In genomic region chr1:16498573-16499359, GRCh38 we compare ENCODE assay signal across 1 cellular context.
A peak's percentile ranks its signal among the peaks of the same experiment; 100 is the strongest.
TF ChIP-seq lines count a peak whose summit lies in the region.

No MANE protein-coding gene starts in this region.

TF ChIP-seq in K562, 482 proteins besides CTCF, POLR2A, EP300 and RAD21 (continued from another document and continues in another):
- TF ChIP-seq USF2 (CRISPR knock-in tag; IDR thresholded peaks at IDR 0.05), result no peak
- 0 out of 2 replicates have a peak, but pooled peaks have one; percentile 3 for TF ChIP-seq SMC3 (conservative IDR thresholded peaks at IDR 0.05; ENCODE audit: insufficient read depth, low read depth, low read length)
- TF ChIP-seq MTA1 (IDR thresholded peaks at IDR 0.05; ENCODE audit: borderline replicate concordance), result no peak
- TF ChIP-seq JUNB (CRISPR knock-in tag; conservative IDR thresholded peaks at IDR 0.05), result no peak
- no peak for TF ChIP-seq HDAC6 (IDR thresholded peaks at IDR 0.05; ENCODE audit: low read depth, low read length)
- TF ChIP-seq, protein P1, sequence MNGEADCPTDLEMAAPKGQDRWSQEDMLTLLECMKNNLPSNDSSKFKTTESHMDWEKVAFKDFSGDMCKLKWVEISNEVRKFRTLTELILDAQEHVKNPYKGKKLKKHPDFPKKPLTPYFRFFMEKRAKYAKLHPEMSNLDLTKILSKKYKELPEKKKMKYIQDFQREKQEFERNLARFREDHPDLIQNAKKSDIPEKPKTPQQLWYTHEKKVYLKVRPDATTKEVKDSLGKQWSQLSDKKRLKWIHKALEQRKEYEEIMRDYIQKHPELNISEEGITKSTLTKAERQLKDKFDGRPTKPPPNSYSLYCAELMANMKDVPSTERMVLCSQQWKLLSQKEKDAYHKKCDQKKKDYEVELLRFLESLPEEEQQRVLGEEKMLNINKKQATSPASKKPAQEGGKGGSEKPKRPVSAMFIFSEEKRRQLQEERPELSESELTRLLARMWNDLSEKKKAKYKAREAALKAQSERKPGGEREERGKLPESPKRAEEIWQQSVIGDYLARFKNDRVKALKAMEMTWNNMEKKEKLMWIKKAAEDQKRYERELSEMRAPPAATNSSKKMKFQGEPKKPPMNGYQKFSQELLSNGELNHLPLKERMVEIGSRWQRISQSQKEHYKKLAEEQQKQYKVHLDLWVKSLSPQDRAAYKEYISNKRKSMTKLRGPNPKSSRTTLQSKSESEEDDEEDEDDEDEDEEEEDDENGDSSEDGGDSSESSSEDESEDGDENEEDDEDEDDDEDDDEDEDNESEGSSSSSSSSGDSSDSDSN (IDR thresholded peaks at IDR 0.05; ENCODE audit: borderline replicate concordance in 1 of 2, low read depth in 2 of 2, low read length in 2 of 2), result peak in 1 of 2 experiments; percentile 86; a peak in 2 of 4 replicates
- no peak for TF ChIP-seq ZNF239 (CRISPR knock-in tag; IDR thresholded peaks at IDR 0.05)
- peak; percentile 86 for TF ChIP-seq GATAD2B (IDR thresholded peaks at IDR 0.05; ENCODE audit: borderline replicate concordance)
- no peak for TF ChIP-seq PYGO2 (tag; IDR thresholded peaks at IDR 0.05)
- TF ChIP-seq, protein P2, sequence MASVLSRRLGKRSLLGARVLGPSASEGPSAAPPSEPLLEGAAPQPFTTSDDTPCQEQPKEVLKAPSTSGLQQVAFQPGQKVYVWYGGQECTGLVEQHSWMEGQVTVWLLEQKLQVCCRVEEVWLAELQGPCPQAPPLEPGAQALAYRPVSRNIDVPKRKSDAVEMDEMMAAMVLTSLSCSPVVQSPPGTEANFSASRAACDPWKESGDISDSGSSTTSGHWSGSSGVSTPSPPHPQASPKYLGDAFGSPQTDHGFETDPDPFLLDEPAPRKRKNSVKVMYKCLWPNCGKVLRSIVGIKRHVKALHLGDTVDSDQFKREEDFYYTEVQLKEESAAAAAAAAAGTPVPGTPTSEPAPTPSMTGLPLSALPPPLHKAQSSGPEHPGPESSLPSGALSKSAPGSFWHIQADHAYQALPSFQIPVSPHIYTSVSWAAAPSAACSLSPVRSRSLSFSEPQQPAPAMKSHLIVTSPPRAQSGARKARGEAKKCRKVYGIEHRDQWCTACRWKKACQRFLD (CRISPR knock-in tag; IDR thresholded peaks at IDR 0.05), result no peak
- TF ChIP-seq, protein P3, sequence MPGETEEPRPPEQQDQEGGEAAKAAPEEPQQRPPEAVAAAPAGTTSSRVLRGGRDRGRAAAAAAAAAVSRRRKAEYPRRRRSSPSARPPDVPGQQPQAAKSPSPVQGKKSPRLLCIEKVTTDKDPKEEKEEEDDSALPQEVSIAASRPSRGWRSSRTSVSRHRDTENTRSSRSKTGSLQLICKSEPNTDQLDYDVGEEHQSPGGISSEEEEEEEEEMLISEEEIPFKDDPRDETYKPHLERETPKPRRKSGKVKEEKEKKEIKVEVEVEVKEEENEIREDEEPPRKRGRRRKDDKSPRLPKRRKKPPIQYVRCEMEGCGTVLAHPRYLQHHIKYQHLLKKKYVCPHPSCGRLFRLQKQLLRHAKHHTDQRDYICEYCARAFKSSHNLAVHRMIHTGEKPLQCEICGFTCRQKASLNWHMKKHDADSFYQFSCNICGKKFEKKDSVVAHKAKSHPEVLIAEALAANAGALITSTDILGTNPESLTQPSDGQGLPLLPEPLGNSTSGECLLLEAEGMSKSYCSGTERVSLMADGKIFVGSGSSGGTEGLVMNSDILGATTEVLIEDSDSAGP (CRISPR knock-in tag; IDR thresholded peaks at IDR 0.05), result 0 out of 2 replicates have a peak, but pooled peaks have one; percentile 16
- TF ChIP-seq RB1 (IDR thresholded peaks at IDR 0.05; ENCODE audit: low read depth), result peak; percentile 63; the same call in 1 of the 2 replicates
- no peak for TF ChIP-seq ZNF717 (CRISPR knock-in tag; IDR thresholded peaks at IDR 0.05)
- TF ChIP-seq FOXP1 (CRISPR knock-in tag; IDR thresholded peaks at IDR 0.05), result 0 out of 2 replicates have a peak, but pooled peaks have one; percentile 33
- TF ChIP-seq ZNF436 (CRISPR knock-in tag; IDR thresholded peaks at IDR 0.05), result no peak
- no peak for TF ChIP-seq ZNF217 (CRISPR knock-in tag; IDR thresholded peaks at IDR 0.05)
- TF ChIP-seq BRD4 (IDR thresholded peaks at IDR 0.05), result no peak
- TF ChIP-seq KDM4B (IDR thresholded peaks at IDR 0.05; ENCODE audit: borderline replicate concordance in 2 of 2, low read depth in 1 of 2), result 0 out of 4 replicates have a peak, but pooled peaks of 1 of the 2 experiments have one; percentile 24
- TF ChIP-seq, protein P4, sequence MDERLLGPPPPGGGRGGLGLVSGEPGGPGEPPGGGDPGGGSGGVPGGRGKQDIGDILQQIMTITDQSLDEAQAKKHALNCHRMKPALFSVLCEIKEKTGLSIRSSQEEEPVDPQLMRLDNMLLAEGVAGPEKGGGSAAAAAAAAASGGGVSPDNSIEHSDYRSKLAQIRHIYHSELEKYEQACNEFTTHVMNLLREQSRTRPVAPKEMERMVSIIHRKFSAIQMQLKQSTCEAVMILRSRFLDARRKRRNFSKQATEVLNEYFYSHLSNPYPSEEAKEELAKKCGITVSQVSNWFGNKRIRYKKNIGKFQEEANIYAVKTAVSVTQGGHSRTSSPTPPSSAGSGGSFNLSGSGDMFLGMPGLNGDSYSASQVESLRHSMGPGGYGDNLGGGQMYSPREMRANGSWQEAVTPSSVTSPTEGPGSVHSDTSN (CRISPR knock-in tag; IDR thresholded peaks at IDR 0.05; ENCODE audit: low read depth), result no peak
- TF ChIP-seq, protein P4 (tag; conservative IDR thresholded peaks at IDR 0.05; ENCODE audit: low read depth), result no peak
- no peak for TF ChIP-seq ZNF253 (CRISPR knock-in tag; conservative IDR thresholded peaks at IDR 0.05)
- TF ChIP-seq TCF15 (CRISPR knock-in tag; IDR thresholded peaks at IDR 0.05), result no peak
- peak; percentile 37; the same call in 1 of the 2 replicates for TF ChIP-seq SOX6 (IDR thresholded peaks at IDR 0.05)
- TF ChIP-seq CHD1 (IDR thresholded peaks at IDR 0.05; ENCODE audit: low read length), result peak; percentile 64
- TF ChIP-seq KLF13 (tag; IDR thresholded peaks at IDR 0.05; ENCODE audit: borderline replicate concordance, low read depth), result peak; percentile 66; the same call in 1 of the 2 replicates
- TF ChIP-seq, protein P5, sequence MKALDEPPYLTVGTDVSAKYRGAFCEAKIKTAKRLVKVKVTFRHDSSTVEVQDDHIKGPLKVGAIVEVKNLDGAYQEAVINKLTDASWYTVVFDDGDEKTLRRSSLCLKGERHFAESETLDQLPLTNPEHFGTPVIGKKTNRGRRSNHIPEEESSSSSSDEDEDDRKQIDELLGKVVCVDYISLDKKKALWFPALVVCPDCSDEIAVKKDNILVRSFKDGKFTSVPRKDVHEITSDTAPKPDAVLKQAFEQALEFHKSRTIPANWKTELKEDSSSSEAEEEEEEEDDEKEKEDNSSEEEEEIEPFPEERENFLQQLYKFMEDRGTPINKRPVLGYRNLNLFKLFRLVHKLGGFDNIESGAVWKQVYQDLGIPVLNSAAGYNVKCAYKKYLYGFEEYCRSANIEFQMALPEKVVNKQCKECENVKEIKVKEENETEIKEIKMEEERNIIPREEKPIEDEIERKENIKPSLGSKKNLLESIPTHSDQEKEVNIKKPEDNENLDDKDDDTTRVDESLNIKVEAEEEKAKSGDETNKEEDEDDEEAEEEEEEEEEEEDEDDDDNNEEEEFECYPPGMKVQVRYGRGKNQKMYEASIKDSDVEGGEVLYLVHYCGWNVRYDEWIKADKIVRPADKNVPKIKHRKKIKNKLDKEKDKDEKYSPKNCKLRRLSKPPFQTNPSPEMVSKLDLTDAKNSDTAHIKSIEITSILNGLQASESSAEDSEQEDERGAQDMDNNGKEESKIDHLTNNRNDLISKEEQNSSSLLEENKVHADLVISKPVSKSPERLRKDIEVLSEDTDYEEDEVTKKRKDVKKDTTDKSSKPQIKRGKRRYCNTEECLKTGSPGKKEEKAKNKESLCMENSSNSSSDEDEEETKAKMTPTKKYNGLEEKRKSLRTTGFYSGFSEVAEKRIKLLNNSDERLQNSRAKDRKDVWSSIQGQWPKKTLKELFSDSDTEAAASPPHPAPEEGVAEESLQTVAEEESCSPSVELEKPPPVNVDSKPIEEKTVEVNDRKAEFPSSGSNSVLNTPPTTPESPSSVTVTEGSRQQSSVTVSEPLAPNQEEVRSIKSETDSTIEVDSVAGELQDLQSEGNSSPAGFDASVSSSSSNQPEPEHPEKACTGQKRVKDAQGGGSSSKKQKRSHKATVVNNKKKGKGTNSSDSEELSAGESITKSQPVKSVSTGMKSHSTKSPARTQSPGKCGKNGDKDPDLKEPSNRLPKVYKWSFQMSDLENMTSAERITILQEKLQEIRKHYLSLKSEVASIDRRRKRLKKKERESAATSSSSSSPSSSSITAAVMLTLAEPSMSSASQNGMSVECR (CRISPR knock-in tag; IDR thresholded peaks at IDR 0.05), result peak; percentile 26; the same call in 1 of the 2 replicates
- peak; percentile 8 for TF ChIP-seq TBP (optimal IDR thresholded peaks at IDR 0.05; ENCODE audit: low read depth, low read length)
- no peak for TF ChIP-seq MEF2A (IDR thresholded peaks at IDR 0.05; ENCODE audit: control insufficient read depth, low read depth, low read length)
- TF ChIP-seq CEBPG (CRISPR knock-in tag; IDR thresholded peaks at IDR 0.05), result peak; percentile 18; the same call in 1 of the 2 replicates
- TF ChIP-seq CEBPG (tag; conservative IDR thresholded peaks at IDR 0.05 in 1 of 2, IDR thresholded peaks at IDR 0.05 in 1 of 2), result no peak
- peak; percentile 79 for TF ChIP-seq BCOR (IDR thresholded peaks at IDR 0.05)
- TF ChIP-seq GMEB1 (CRISPR knock-in tag; IDR thresholded peaks at IDR 0.05), result peak; percentile 62; the same call in 1 of the 2 replicates
- 0 out of 2 replicates have a peak, but pooled peaks have one; percentile 28 for TF ChIP-seq RUNX1 (IDR thresholded peaks at IDR 0.05; ENCODE audit: low read depth)
- TF ChIP-seq TFAP4 (CRISPR knock-in tag; IDR thresholded peaks at IDR 0.05; ENCODE audit: borderline replicate concordance), result no peak; the same call in 1 of the 2 replicates
- TF ChIP-seq TOE1 (IDR thresholded peaks at IDR 0.05; ENCODE audit: borderline replicate concordance), result no peak
- TF ChIP-seq TOE1 (CRISPR knock-in tag; IDR thresholded peaks at IDR 0.05; ENCODE audit: borderline replicate concordance, low read depth), result peak; percentile 85; the same call in 1 of the 2 replicates
- TF ChIP-seq ZNF76 (CRISPR knock-in tag; IDR thresholded peaks at IDR 0.05; ENCODE audit: borderline replicate concordance), result no peak
- TF ChIP-seq, protein P6, sequence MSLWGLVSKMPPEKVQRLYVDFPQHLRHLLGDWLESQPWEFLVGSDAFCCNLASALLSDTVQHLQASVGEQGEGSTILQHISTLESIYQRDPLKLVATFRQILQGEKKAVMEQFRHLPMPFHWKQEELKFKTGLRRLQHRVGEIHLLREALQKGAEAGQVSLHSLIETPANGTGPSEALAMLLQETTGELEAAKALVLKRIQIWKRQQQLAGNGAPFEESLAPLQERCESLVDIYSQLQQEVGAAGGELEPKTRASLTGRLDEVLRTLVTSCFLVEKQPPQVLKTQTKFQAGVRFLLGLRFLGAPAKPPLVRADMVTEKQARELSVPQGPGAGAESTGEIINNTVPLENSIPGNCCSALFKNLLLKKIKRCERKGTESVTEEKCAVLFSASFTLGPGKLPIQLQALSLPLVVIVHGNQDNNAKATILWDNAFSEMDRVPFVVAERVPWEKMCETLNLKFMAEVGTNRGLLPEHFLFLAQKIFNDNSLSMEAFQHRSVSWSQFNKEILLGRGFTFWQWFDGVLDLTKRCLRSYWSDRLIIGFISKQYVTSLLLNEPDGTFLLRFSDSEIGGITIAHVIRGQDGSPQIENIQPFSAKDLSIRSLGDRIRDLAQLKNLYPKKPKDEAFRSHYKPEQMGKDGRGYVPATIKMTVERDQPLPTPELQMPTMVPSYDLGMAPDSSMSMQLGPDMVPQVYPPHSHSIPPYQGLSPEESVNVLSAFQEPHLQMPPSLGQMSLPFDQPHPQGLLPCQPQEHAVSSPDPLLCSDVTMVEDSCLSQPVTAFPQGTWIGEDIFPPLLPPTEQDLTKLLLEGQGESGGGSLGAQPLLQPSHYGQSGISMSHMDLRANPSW (CRISPR knock-in tag; IDR thresholded peaks at IDR 0.05), result no peak
- TF ChIP-seq ZC3H4 (CRISPR knock-in tag; IDR thresholded peaks at IDR 0.05; ENCODE audit: borderline replicate concordance), result 0 out of 2 replicates have a peak, but pooled peaks have one; percentile 8
- TF ChIP-seq ARNT (IDR thresholded peaks at IDR 0.05), result no peak
- TF ChIP-seq CHD4 (IDR thresholded peaks at IDR 0.05; ENCODE audit: insufficient read depth, insufficient replicate concordance, low read depth, low read length, poor library complexity, severe bottlenecking), result peak; percentile 71
